8 cellular contexts compared by ENCODE assay signal in the genomic region with DNA sequence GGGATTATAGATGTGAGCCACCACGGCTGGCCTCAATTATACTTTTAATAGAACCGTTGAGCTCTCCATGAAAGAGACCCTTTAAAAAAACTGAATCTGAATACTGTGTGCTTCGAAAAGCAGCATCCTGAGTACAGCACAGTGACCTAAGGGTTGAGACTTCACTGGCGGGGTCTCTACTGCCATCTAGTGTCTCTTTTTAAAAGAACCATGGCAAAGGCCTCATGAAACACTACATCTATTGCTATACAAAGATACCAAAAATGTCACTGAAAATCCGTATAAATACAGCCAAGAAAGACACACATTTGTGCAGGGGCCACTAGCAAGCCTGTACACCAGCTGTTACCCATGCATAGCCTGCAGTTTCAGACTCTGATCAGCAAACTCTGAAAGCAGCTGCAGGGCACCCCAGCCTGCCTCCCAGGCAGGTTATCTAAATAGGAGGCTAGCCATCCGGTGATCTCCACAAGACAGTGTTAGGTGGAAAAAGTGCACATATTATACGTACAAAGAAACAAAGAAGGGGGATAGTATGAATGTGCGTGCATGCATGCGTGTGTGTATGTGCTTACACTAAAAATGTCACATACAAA. TPM values are rescaled to one million over a fixed set of nuclear protein-coding genes. Genes with fewer than 3 reads are reported as not detected.
DNase-seq lines count a peak whose midpoint lies in the region; ATAC-seq, FAIRE-seq and TF ChIP-seq lines count a peak whose summit lies in the region.

No MANE protein-coding gene starts in this region.

- no peaks in the 10 kb centered on the region for H3K9me3 ChIP-seq in Peyer's patch

- H3K27ac ChIP-seq in Peyer's patch: no peak overlapping the region

- no peaks in the 10 kb centered on the region for H3K4me1 ChIP-seq in Peyer's patch

- DNase-seq in Kasumi-1 (lab: John Stamatoyannopoulos, UW): peak; percentile 92 to 94
- peak in 1 of 3 donors; percentile 78 for DNase-seq in Peyer's patch
- DNase-seq in activated naive CD8-positive, alpha-beta T cell treated with anti-CD3 and anti-CD28 coated beads, Interleukin-2, amount 10 ng/mL, durations not matched to agents 7 days and 5 days: no peak
- no peak for DNase-seq in left cardiac atrium
- DNase-seq in retinal pigment epithelial cell (ENCODE audit: low read depth): no peak
- no peak for DNase-seq in ecto neural progenitor cell (ENCODE audit: low spot score)

- H3K9me3 Mint-ChIP-seq in activated naive CD8-positive, alpha-beta T cell treated with anti-CD3 and anti-CD28 coated beads, Interleukin-2, amount 10 ng/mL, durations not matched to agents 7 days and 5 days: no peaks in the 10 kb centered on the region

- peak; percentile 91 for ATAC-seq in activated naive CD8-positive, alpha-beta T cell treated with anti-CD3 and anti-CD28 coated beads, Interleukin-2, amount 10 ng/mL, durations not matched to agents 7 days and 5 days (ENCODE audit: low read depth)
- peak; percentile 79 to 83 for ATAC-seq in left cardiac atrium
- no peak for ATAC-seq in GM18868 (IDR thresholded peaks at IDR 0.05; ENCODE audit: unreplicated experiment)

- no peak overlapping the region for H3K27ac Mint-ChIP-seq in activated naive CD8-positive, alpha-beta T cell treated with anti-CD3 and anti-CD28 coated beads, Interleukin-2, amount 10 ng/mL, durations not matched to agents 7 days and 5 days

- TF ChIP-seq CTCF in Peyer's patch (IDR thresholded peaks at IDR 0.05) (peak; percentile 66 to 84 (median 76)), retinal pigment epithelial cell (conservative IDR thresholded peaks at IDR 0.05; ENCODE audit: low read depth, low read length) (peak; percentile 85)

- H3K36me3 ChIP-seq in Peyer's patch: peaks cover 0 to 84% (median 0%) of the 10 kb centered on the region in 3 donors

- no peaks in the 10 kb centered on the region for H3K27me3 ChIP-seq in Peyer's patch

- H3K4me1 Mint-ChIP-seq in activated naive CD8-positive, alpha-beta T cell treated with anti-CD3 and anti-CD28 coated beads, Interleukin-2, amount 10 ng/mL, durations not matched to agents 7 days and 5 days: peaks cover 8% of the 10 kb centered on the region

- POLR2A ChIA-PET in activated naive CD8-positive, alpha-beta T cell treated with anti-CD3 and anti-CD28 coated beads, Interleukin-2, amount 10 ng/mL, durations not matched to agents 7 days and 5 days (lab: Charles Lee): interaction anchor here (1.2 kb wide), 3 partner anchors 49 to 89 kb away, joined by 3 to 6 read pairs (median 3); a partner anchor contains a TSS

- peaks cover 19% of the 10 kb centered on the region for H3K36me3 Mint-ChIP-seq in activated naive CD8-positive, alpha-beta T cell treated with anti-CD3 and anti-CD28 coated beads, Interleukin-2, amount 10 ng/mL, durations not matched to agents 7 days and 5 days

- TF ChIP-seq POLR2A in Peyer's patch (IDR thresholded peaks at IDR 0.05): no peak

- intact Hi-C loops in left cardiac atrium (cut with DNase I): loop anchor here in 1 of 2 donors (5.0 to 10.0 kb wide), 2 partner anchors 84 to 347 kb away; no protein-coding TSS in a partner anchor

- no peak overlapping the region for H3K4me3 ChIP-seq in Peyer's patch
- H3K4me3 ChIP-seq in retinal pigment epithelial cell (ENCODE audit: low read length): no peak overlapping the region

- no peaks in the 10 kb centered on the region for H3K27me3 Mint-ChIP-seq in activated naive CD8-positive, alpha-beta T cell treated with anti-CD3 and anti-CD28 coated beads, Interleukin-2, amount 10 ng/mL, durations not matched to agents 7 days and 5 days

- no peak overlapping the region for H3K4me3 Mint-ChIP-seq in activated naive CD8-positive, alpha-beta T cell treated with anti-CD3 and anti-CD28 coated beads, Interleukin-2, amount 10 ng/mL, durations not matched to agents 7 days and 5 days

- peak; percentile 95 for FAIRE-seq in G401.6 (lab: Jason Lieb, UNC)

RNA-seq across cellular contexts. Expression of a gene that starts 35.3 kb away (rescaled TPM):
- total RNA-seq in Peyer's patch (100 to 1,000 TPM in 3 of 4 donors, 10 to 100 TPM in 1; 77.2 to 911 (median 122) TPM), left cardiac atrium (10 to 100 TPM; 67.2 to 97.1 TPM)
- 100 to 1,000 TPM in 1 of 2 experiments, 10 to 100 TPM in 1; 96.9 to 109 TPM for total RNA-seq in activated naive CD8-positive, alpha-beta T cell treated with anti-CD3 and anti-CD28 coated beads, Interleukin-2, amount 10 ng/mL, durations not matched to agents 7 days and 5 days

RNA-seq across cellular contexts. Expression of a gene that starts 35.4 kb away (rescaled TPM):
- not detected for total RNA-seq in Peyer's patch
- under 1 TPM; 0.36 to 0.99 TPM for total RNA-seq in activated naive CD8-positive, alpha-beta T cell treated with anti-CD3 and anti-CD28 coated beads, Interleukin-2, amount 10 ng/mL, durations not matched to agents 7 days and 5 days
- under 1 TPM; 0.16 to 0.50 TPM for total RNA-seq in left cardiac atrium

RNA-seq across cellular contexts. Expression of a gene that starts 49.5 kb away (rescaled TPM):
- total RNA-seq in Peyer's patch (10 to 100 TPM; 38.2 to 66.9 (median 52.2) TPM), left cardiac atrium (10 to 100 TPM; 11.6 to 15.7 TPM)
- 10 to 100 TPM; 40.7 to 43.1 TPM for total RNA-seq in activated naive CD8-positive, alpha-beta T cell treated with anti-CD3 and anti-CD28 coated beads, Interleukin-2, amount 10 ng/mL, durations not matched to agents 7 days and 5 days

RNA-seq across cellular contexts. Expression of a gene that starts 54.7 kb away (rescaled TPM):
- total RNA-seq in Peyer's patch (not detected), left cardiac atrium (under 1 TPM in 1 of 2 donors, not detected in 1; 0.50 TPM)
- total RNA-seq in activated naive CD8-positive, alpha-beta T cell treated with anti-CD3 and anti-CD28 coated beads, Interleukin-2, amount 10 ng/mL, durations not matched to agents 7 days and 5 days: 10 to 100 TPM; 47.8 to 57.1 TPM

Comparison
In these comparisons a context has a peak if more than half of its experiments do, and no peak if none do; other contexts are left out.
1. DNase-seq: peak in Kasumi-1 (2 of 2); none in activated naive CD8-positive, alpha-beta T cell treated with anti-CD3 and anti-CD28 coated beads, Interleukin-2, amount 10 ng/mL, durations not matched to agents 7 days and 5 days (single experiment), left cardiac atrium (single experiment), retinal pigment epithelial cell (single experiment) and ecto neural progenitor cell (single experiment).